22 cellular contexts compared by ENCODE assay signal in genomic region chr12:6921539-6921938, GRCh38. TPM values are rescaled to one million over a fixed set of nuclear protein-coding genes. Genes with fewer than 3 reads are reported as not detected.
DNase-seq lines count a peak whose midpoint lies in the region; ATAC-seq and TF ChIP-seq lines count a peak whose summit lies in the region.
"Had no signal": no experiment of that assay in that cellular context is flagged by ENCODE, and none has a peak within 500 bp of the region (broad histone marks: within the 10 kb centered on the region; RNA-seq: fewer than 3 reads in every experiment).

No MANE protein-coding gene starts in this region.

- H3K4me1 Mint-ChIP-seq in endothelial cell (ENCODE audit: unreplicated experiment) = peaks cover 49% of the 10 kb centered on the region
- H3K4me1 Mint-ChIP-seq in T-cell = peaks cover 17 to 36% (median 27%) of the 10 kb centered on the region in 3 donors

- intact Hi-C loops in Right ventricle myocardium superior (cut with DNase I) = no loop called here
- intact Hi-C loops in heart right ventricle (cut with DNase I) = loop anchor here in 2 of 10 donors (5.0 kb wide), 2 partner anchors 41 to 171 kb away; partner anchors contain the start of gene C1R (in 1 of the 2)
- intact Hi-C loops in aorta (cut with DNase I) = no loop called here

- H3K4me1 ChIP-seq in heart right ventricle (peaks cover 9 to 41% (median 28%) of the 10 kb centered on the region in 9 donors), aorta (ENCODE audit: control insufficient read depth in 1 of 2, insufficient read depth in 2 of 2, low read length in 2 of 2) (no peaks in the 10 kb centered on the region)

- no peak overlapping the region for H3K4me3 ChIP-seq in heart right ventricle
- no peak overlapping the region for H3K4me3 ChIP-seq in aorta (ENCODE audit: low read length in 2 of 2)
- H3K4me3 ChIP-seq: pancreas, sigmoid colon had no signal

- no peaks in the 10 kb centered on the region for H3K9me3 ChIP-seq in heart right ventricle
- no peaks in the 10 kb centered on the region for H3K9me3 ChIP-seq in aorta (ENCODE audit: control insufficient read depth, low read length)
- H3K9me3 ChIP-seq: pancreas, sigmoid colon had no signal

- H3K27ac ChIP-seq in heart right ventricle (no peak overlapping the region), aorta (ENCODE audit: low read depth in 1 of 2, low read length in 2 of 2) (no peak overlapping the region)
- H3K27ac ChIP-seq: pancreas had no signal

- H3K27me3 ChIP-seq in heart right ventricle (peaks cover 0 to under 1% (median 0%) of the 10 kb centered on the region in 7 donors), aorta (ENCODE audit: control insufficient read depth in 1 of 2, insufficient read depth in 2 of 2, low read length in 1 of 2) (no peaks in the 10 kb centered on the region)
- H3K27me3 ChIP-seq: pancreas, sigmoid colon had no signal

- ATAC-seq in Right ventricle myocardium superior (ENCODE audit: poor library complexity) = no peak
- ATAC-seq in heart right ventricle = no peak
- ATAC-seq in aorta (ENCODE audit: low FRiP score) = no peak
- no peak for ATAC-seq in T-cell (replicated peaks in 1 of 4)
- no peak for ATAC-seq in GM19324 (IDR thresholded peaks at IDR 0.05; ENCODE audit: low FRiP score, unreplicated experiment)
- ATAC-seq: activated CD4-positive, alpha-beta T cell treated with anti-CD3 and anti-CD28 coated beads for 36 hours; naive thymus-derived CD4-positive, alpha-beta T cell; pancreas had no signal

- H3K27me3 Mint-ChIP-seq in endothelial cell (ENCODE audit: unreplicated experiment) (peaks cover 18% of the 10 kb centered on the region), T-cell (no peaks in the 10 kb centered on the region)
- H3K27me3 Mint-ChIP-seq: activated CD4-positive, alpha-beta T cell treated with anti-CD3 and anti-CD28 coated beads for 36 hours; central memory CD8-positive, alpha-beta T cell had no signal

- H3K4me3 Mint-ChIP-seq in endothelial cell (ENCODE audit: unreplicated experiment) (no peak overlapping the region), T-cell (no peak overlapping the region)
- H3K4me3 Mint-ChIP-seq: activated CD4-positive, alpha-beta T cell treated with anti-CD3 and anti-CD28 coated beads for 36 hours; central memory CD8-positive, alpha-beta T cell; naive thymus-derived CD4-positive, alpha-beta T cell had no signal

- 86 to 91% methylated on average over 7 of the region's 7 CpGs for WGBS in heart right ventricle, 2 donors
- 77 to 80% methylated on average over 7 of the region's 7 CpGs for WGBS in aorta, 2 donors

- H3K36me3 Mint-ChIP-seq in endothelial cell (ENCODE audit: low read depth, unreplicated experiment) (peaks cover 5% of the 10 kb centered on the region), T-cell (peaks cover 29% of the 10 kb centered on the region)

- CTCF ChIA-PET in T-cell (lab: Charles Lee) = interaction anchor here (0.6 to 1.4 kb wide), 4 partner anchors 26 to 187 kb away, joined by 3 to 7 read pairs (median 3); no protein-coding TSS in a partner anchor

- DNase-seq in Right ventricle myocardium superior = peak; percentile 32
- no peak for DNase-seq in heart right ventricle
- DNase-seq in endothelial cell (ENCODE audit: low spot score) = no peak
- peak; percentile 18 to 52 for DNase-seq in aorta
- DNase-seq in T-cell = no peak
- DNase-seq: activated CD4-positive, alpha-beta T cell treated with anti-CD3 and anti-CD28 coated beads for 36 hours; activated CD8-positive, alpha-beta memory T cell treated with anti-CD3 and anti-CD28 coated beads, Interleukin-2, amount 50 U/mL, for 4 hours; DMS 273 treated with DMSO at 0.1 percent for 48 hours; erythroblast; foreskin melanocyte; HCEC 1CT; kidney glomerular epithelial cell; mesenchymal stem cell; naive thymus-derived CD4-positive, alpha-beta T cell; NCI-H2171 treated with DMSO at 0.1 percent for 48 hours; NCI-H69 had no signal

- POLR2A ChIA-PET in T-cell (lab: Charles Lee) = no interaction called here

- peaks cover 0 to 35% (median 0%) of the 10 kb centered on the region in 9 donors for H3K36me3 ChIP-seq in heart right ventricle
- H3K36me3 ChIP-seq in aorta (ENCODE audit: control insufficient read depth in 1 of 2, insufficient read depth in 2 of 2, low read length in 1 of 2) = no peaks in the 10 kb centered on the region
- H3K36me3 ChIP-seq: pancreas had no signal

- TF ChIP-seq CTCF in heart right ventricle (IDR thresholded peaks at IDR 0.05) = no peak
- no peak for TF ChIP-seq CTCF in endothelial cell (IDR thresholded peaks at IDR 0.05; ENCODE audit: unreplicated experiment)

- H3K9me3 Mint-ChIP-seq in endothelial cell (ENCODE audit: unreplicated experiment) (no peaks in the 10 kb centered on the region), T-cell (no peaks in the 10 kb centered on the region)
- H3K9me3 Mint-ChIP-seq: central memory CD8-positive, alpha-beta T cell; naive thymus-derived CD4-positive, alpha-beta T cell had no signal

- H3K27ac Mint-ChIP-seq in endothelial cell (ENCODE audit: unreplicated experiment) = peak overlapping the region; percentile 52
- H3K27ac Mint-ChIP-seq in T-cell = no peak overlapping the region
- H3K27ac Mint-ChIP-seq: activated CD4-positive, alpha-beta T cell treated with anti-CD3 and anti-CD28 coated beads for 36 hours had no signal

RNA-seq across cellular contexts. Expression of gene ATN1, which starts 6.2 kb away (rescaled TPM):
- total RNA-seq in Right ventricle myocardium superior (69.7 TPM), heart right ventricle (10 to 100 TPM; 54.7 to 96.7 (median 65.8) TPM), endothelial cell (ENCODE audit: unreplicated experiment) (144 TPM), aorta (100 to 1,000 TPM; 138 to 146 TPM), T-cell (10 to 100 TPM; 34.7 to 44.3 (median 41.7) TPM)
- polyA plus RNA-seq in heart right ventricle (10 to 100 TPM; 48.7 to 92.5 TPM), aorta (100 to 1,000 TPM in 1 of 2 donors, 10 to 100 TPM in 1; 22.7 to 149 TPM)

RNA-seq across cellular contexts. Expression of gene ENO2, which starts 7.2 kb away (rescaled TPM):
- 7.4 TPM for total RNA-seq in Right ventricle myocardium superior
- total RNA-seq in heart right ventricle = 10 to 100 TPM in 8 of 10 donors, 1 to 10 TPM in 2; 6.3 to 68.4 (median 14.4) TPM
- 10 to 100 TPM; 19.2 to 19.3 TPM for polyA plus RNA-seq in heart right ventricle
- 5.3 TPM for total RNA-seq in endothelial cell (ENCODE audit: unreplicated experiment)
- 10 to 100 TPM; 59.0 to 79.5 TPM for total RNA-seq in aorta
- polyA plus RNA-seq in aorta = 100 to 1,000 TPM in 1 of 2 donors, 10 to 100 TPM in 1; 14.7 to 116 TPM
- 100 to 1,000 TPM in 4 of 5 donors, 10 to 100 TPM in 1; 87.2 to 176 (median 148) TPM for total RNA-seq in T-cell

RNA-seq across cellular contexts. Expression of gene LRRC23, which starts 16.9 kb away (rescaled TPM):
- total RNA-seq in Right ventricle myocardium superior = 8.2 TPM
- total RNA-seq in heart right ventricle = 10 to 100 TPM in 6 of 10 donors, 1 to 10 TPM in 4; 6.5 to 16.1 (median 11.0) TPM
- polyA plus RNA-seq in heart right ventricle = 10 to 100 TPM; 12.6 to 16.6 TPM
- 5.7 TPM for total RNA-seq in endothelial cell (ENCODE audit: unreplicated experiment)
- total RNA-seq in aorta = 10 to 100 TPM in 1 of 2 donors, 1 to 10 TPM in 1; 5.3 to 11.2 TPM
- polyA plus RNA-seq in aorta = 10 to 100 TPM; 16.8 to 20.8 TPM
- 10 to 100 TPM in 2 of 5 donors, 1 to 10 TPM in 3; 8.7 to 13.6 (median 8.8) TPM for total RNA-seq in T-cell

RNA-seq across cellular contexts. Expression of gene RNU7-1, which starts 22.1 kb away (rescaled TPM):
- total RNA-seq in Right ventricle myocardium superior (not detected), heart right ventricle (not detected), endothelial cell (ENCODE audit: unreplicated experiment) (not detected), aorta (not detected), T-cell (not detected)
- polyA plus RNA-seq in heart right ventricle (not detected), aorta (not detected)
- total RNA-seq: A673; activated CD4-positive, alpha-beta T cell treated with anti-CD3 and anti-CD28 coated beads for 36 hours; M059J; naive thymus-derived CD4-positive, alpha-beta T cell; pancreas; sigmoid colon had no signal
- polyA plus RNA-seq: naive thymus-derived CD4-positive, alpha-beta T cell; pancreas; sigmoid colon had no signal

RNA-seq across cellular contexts. Expression of gene C12orf57, which starts 22.3 kb away (rescaled TPM):
- total RNA-seq in Right ventricle myocardium superior (251 TPM), heart right ventricle (100 to 1,000 TPM; 134 to 213 (median 167) TPM), endothelial cell (ENCODE audit: unreplicated experiment) (225 TPM), aorta (100 to 1,000 TPM; 197 to 233 TPM), T-cell (100 to 1,000 TPM; 256 to 466 (median 412) TPM)
- polyA plus RNA-seq in heart right ventricle (100 to 1,000 TPM; 182 to 654 TPM), aorta (1,000 to 10,000 TPM in 1 of 2 donors, 100 to 1,000 TPM in 1; 849 to 1,017 TPM)

Comparison
In these comparisons a context has a peak if more than half of its experiments do, and no peak if none do; other contexts are left out.
1. DNase-seq: peak in Right ventricle myocardium superior (single experiment) and aorta (2 of 2); none in heart right ventricle (0 of 2), endothelial cell (single experiment) and T-cell (0 of 34).